ENCODE assay signal across 10 cellular contexts in genomic region chr6:156852147-156852857, GRCh38.
DNase-seq lines count a peak whose midpoint lies in the region; ATAC-seq and TF ChIP-seq lines count a peak whose summit lies in the region.
"Had no signal": no experiment of that assay in that cellular context is flagged by ENCODE, and none has a peak within 500 bp of the region (broad histone marks: within the 10 kb centered on the region; RNA-seq: fewer than 3 reads in every experiment).

No MANE protein-coding gene starts in this region.

- no peaks in the 10 kb centered on the region for H3K9me3 ChIP-seq in neural progenitor cell (ENCODE audit: low read depth)

- no peaks in the 10 kb centered on the region for H3F3A ChIP-seq in neural progenitor cell (ENCODE audit: low read depth)

- H3K4me1 ChIP-seq in neural progenitor cell, result peaks cover 38% of the 10 kb centered on the region

- no peaks in the 10 kb centered on the region for H3K36me3 ChIP-seq in neural progenitor cell

- H3K4me2 ChIP-seq in neural progenitor cell, result no peak overlapping the region

- H3K4me3 ChIP-seq in NB4 (ENCODE audit: low read depth, low read length) (no peak overlapping the region), retinal pigment epithelial cell (ENCODE audit: low read length) (no peak overlapping the region), neural progenitor cell (no peak overlapping the region)

- peaks cover 100% of the 10 kb centered on the region for H3K79me2 ChIP-seq in neural progenitor cell (ENCODE audit: low read depth)

- no peak overlapping the region for H3K27ac ChIP-seq in neural progenitor cell

- H2AFZ ChIP-seq in neural progenitor cell (replicated peaks), result no peak overlapping the region

- no peaks in the 10 kb centered on the region for H3K36me3 Mint-ChIP-seq in neural progenitor cell

- ATAC-seq in HG02852 (IDR thresholded peaks at IDR 0.05; ENCODE audit: unreplicated experiment), result peak; percentile 61

- no peak overlapping the region for H3K4me3 Mint-ChIP-seq in neural progenitor cell

- TF ChIP-seq CTCF in NB4 (IDR thresholded peaks at IDR 0.05; ENCODE audit: low read depth, low read length) (no peak), retinal pigment epithelial cell (conservative IDR thresholded peaks at IDR 0.05; ENCODE audit: low read depth, low read length) (peak; percentile 24), neural progenitor cell (IDR thresholded peaks at IDR 0.05) (no peak)

- H3K9me3 Mint-ChIP-seq in neural progenitor cell, result no peaks in the 10 kb centered on the region

- no peak for TF ChIP-seq POLR2A in NB4 (IDR thresholded peaks at IDR 0.05; ENCODE audit: extremely low read depth, insufficient read length)

- no peak overlapping the region for H3K27ac Mint-ChIP-seq in neural progenitor cell

- no peaks in the 10 kb centered on the region for H3K27me3 ChIP-seq in neural progenitor cell

- no peak overlapping the region for H3K9ac ChIP-seq in neural progenitor cell

- H3K4me1 Mint-ChIP-seq in neural progenitor cell, result peaks cover 56% of the 10 kb centered on the region

- peak; percentile 15 for DNase-seq in NCI-H2107 treated with DMSO at 0.1 percent for 48 hours (lab: John Stamatoyannopoulos, UW; ENCODE audit: unreplicated experiment)
- no peak for DNase-seq in NCI-H2107 (lab: John Stamatoyannopoulos, UW)
- peak; percentile 23 for DNase-seq in NB4 (ENCODE audit: low read depth)
- peak; percentile 59 for DNase-seq in retinal pigment epithelial cell (ENCODE audit: low read depth)
- DNase-seq in neural progenitor cell (ENCODE audit: low spot score), result no peak
- DNase-seq in DMS153 (lab: John Stamatoyannopoulos, UW), result no peak
- no peak for DNase-seq in DMS 273 treated with DMSO at 0.1 percent for 48 hours (lab: John Stamatoyannopoulos, UW)
- DNase-seq: occipital lobe, T1000 had no signal

- peaks cover 98% of the 10 kb centered on the region for H4K20me1 ChIP-seq in neural progenitor cell (ENCODE audit: low read depth)

- no peaks in the 10 kb centered on the region for H3K27me3 Mint-ChIP-seq in neural progenitor cell (ENCODE audit: insufficient read depth, low read depth)

Comparison
In these comparisons a context has a peak if more than half of its experiments do, and no peak if none do; other contexts are left out.
1. DNase-seq: peak in NCI-H2107 treated with DMSO at 0.1 percent for 48 hours (single experiment), NB4 (single experiment) and retinal pigment epithelial cell (single experiment); none in NCI-H2107 (single experiment), neural progenitor cell (single experiment), DMS153 (single experiment) and DMS 273 treated with DMSO at 0.1 percent for 48 hours (single experiment).